In the genomic region with DNA sequence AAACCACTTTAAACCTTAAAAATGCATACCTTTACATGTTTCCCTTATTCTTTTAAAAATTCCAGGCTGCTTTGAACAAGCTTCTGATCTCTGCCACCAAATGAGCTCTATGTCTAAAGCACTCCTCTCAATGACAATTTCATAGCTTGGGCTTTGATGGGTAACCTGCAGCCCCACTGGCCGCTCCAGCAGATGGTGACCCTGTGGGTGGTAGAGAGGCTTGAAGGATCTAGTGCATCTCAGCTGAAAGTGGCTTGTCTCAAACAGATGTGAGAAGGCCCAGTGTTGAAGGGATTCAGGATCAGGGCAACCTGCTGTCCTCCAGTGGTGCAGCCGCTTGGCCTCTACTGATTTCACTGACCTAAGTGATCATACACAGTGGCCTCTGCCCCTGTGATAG, we compare ENCODE assay signal across 15 cellular contexts.
DNase-seq lines count a peak whose midpoint lies in the region; ATAC-seq lines count a peak whose summit lies in the region.
"Had no signal": no experiment of that assay in that cellular context is flagged by ENCODE, and none has a peak within 500 bp of the region (broad histone marks: within the 10 kb centered on the region; RNA-seq: fewer than 3 reads in every experiment).

No MANE protein-coding gene starts in this region.

- no peaks in the 10 kb centered on the region for H3K36me3 Mint-ChIP-seq in activated T-helper 17 cell treated with anti-CD3 and anti-CD28 coated beads, Interleukin-2, amount 50 U/mL, for 72 hours (ENCODE audit: low read depth)
- H3K36me3 Mint-ChIP-seq in dendritic cell treated with granulocyte-macrophage colony-stimulating factor and Interleukin-4, amounts not matched to agents 40 ng/mL and 50 ng/mL, for 4 days (ENCODE audit: low read depth), result no peaks in the 10 kb centered on the region

- ATAC-seq in activated T-helper 17 cell treated with anti-CD3 and anti-CD28 coated beads, Interleukin-2, amount 50 U/mL, for 72 hours (replicated peaks), result no peak
- ATAC-seq in HG03571 (IDR thresholded peaks at IDR 0.05; ENCODE audit: unreplicated experiment) (no peak), GM21367 (IDR thresholded peaks at IDR 0.05; ENCODE audit: unreplicated experiment) (no peak)
- ATAC-seq: HepG2 had no signal

- intact Hi-C loops in dendritic cell treated with granulocyte-macrophage colony-stimulating factor and Interleukin-4, amounts not matched to agents 40 ng/mL and 50 ng/mL, for 4 days (cut with micrococcal nuclease), result no loop called here

- DNase-seq in G401 (ENCODE audit: low spot score) (peak; percentile 60), NCI-H524 (lab: John Stamatoyannopoulos, UW) (peak; percentile 49 to 63), KBM-7 (no peak)
- DNase-seq: Calu3; CD4-positive, alpha-beta T cell; DMS153; DMS79 treated with DMSO at 0.1 percent for 48 hours; EL; GDM1 had no signal

- peak overlapping the region; percentile 6 for H3K27ac Mint-ChIP-seq in activated T-helper 17 cell treated with anti-CD3 and anti-CD28 coated beads, Interleukin-2, amount 50 U/mL, for 72 hours
- peak overlapping the region; percentile 53 for H3K27ac Mint-ChIP-seq in dendritic cell treated with granulocyte-macrophage colony-stimulating factor and Interleukin-4, amounts not matched to agents 40 ng/mL and 50 ng/mL, for 4 days
- H3K27ac Mint-ChIP-seq: B cell; CD4-positive, alpha-beta T cell had no signal

- no peak overlapping the region for H3K4me3 Mint-ChIP-seq in activated T-helper 17 cell treated with anti-CD3 and anti-CD28 coated beads, Interleukin-2, amount 50 U/mL, for 72 hours
- H3K4me3 Mint-ChIP-seq in dendritic cell treated with granulocyte-macrophage colony-stimulating factor and Interleukin-4, amounts not matched to agents 40 ng/mL and 50 ng/mL, for 4 days, result no peak overlapping the region
- H3K4me3 Mint-ChIP-seq: B cell; CD4-positive, alpha-beta T cell had no signal

- H3K27me3 Mint-ChIP-seq in activated T-helper 17 cell treated with anti-CD3 and anti-CD28 coated beads, Interleukin-2, amount 50 U/mL, for 72 hours, result no peaks in the 10 kb centered on the region
- H3K27me3 Mint-ChIP-seq in dendritic cell treated with granulocyte-macrophage colony-stimulating factor and Interleukin-4, amounts not matched to agents 40 ng/mL and 50 ng/mL, for 4 days, result no peaks in the 10 kb centered on the region
- H3K27me3 Mint-ChIP-seq: B cell; CD4-positive, alpha-beta T cell had no signal

- H3K9me3 Mint-ChIP-seq in activated T-helper 17 cell treated with anti-CD3 and anti-CD28 coated beads, Interleukin-2, amount 50 U/mL, for 72 hours, result no peaks in the 10 kb centered on the region
- H3K9me3 Mint-ChIP-seq in dendritic cell treated with granulocyte-macrophage colony-stimulating factor and Interleukin-4, amounts not matched to agents 40 ng/mL and 50 ng/mL, for 4 days, result no peaks in the 10 kb centered on the region
- H3K9me3 Mint-ChIP-seq: CD4-positive, alpha-beta T cell had no signal

- H3K4me1 Mint-ChIP-seq in activated T-helper 17 cell treated with anti-CD3 and anti-CD28 coated beads, Interleukin-2, amount 50 U/mL, for 72 hours, result peaks cover 13% of the 10 kb centered on the region
- peaks cover 29% of the 10 kb centered on the region for H3K4me1 Mint-ChIP-seq in dendritic cell treated with granulocyte-macrophage colony-stimulating factor and Interleukin-4, amounts not matched to agents 40 ng/mL and 50 ng/mL, for 4 days (ENCODE audit: low read depth)

- in situ Hi-C loops in G401 (cut with HindIII; ENCODE audit: low sequenced_read_pairs), result no loop called here
- in situ Hi-C loops in KBM-7 (cut with MboI; ENCODE audit: low pct_unique_long_range_greater_than_20kb, low sequenced_read_pairs), result no loop called here
